ENCODE assay signal across 1 cellular context in genomic region chr15:92819312-92820232, GRCh38.
TF ChIP-seq lines count a peak whose summit lies in the region.

No MANE protein-coding gene starts in this region.

TF ChIP-seq in K562, 482 proteins besides CTCF, POLR2A, EP300 and RAD21 (continued from another document and continues in another):
- TF ChIP-seq FOXA3 (CRISPR knock-in tag; conservative IDR thresholded peaks at IDR 0.05 in 1 of 2, IDR thresholded peaks at IDR 0.05 in 1 of 2): no peak
- TF ChIP-seq, protein P1, sequence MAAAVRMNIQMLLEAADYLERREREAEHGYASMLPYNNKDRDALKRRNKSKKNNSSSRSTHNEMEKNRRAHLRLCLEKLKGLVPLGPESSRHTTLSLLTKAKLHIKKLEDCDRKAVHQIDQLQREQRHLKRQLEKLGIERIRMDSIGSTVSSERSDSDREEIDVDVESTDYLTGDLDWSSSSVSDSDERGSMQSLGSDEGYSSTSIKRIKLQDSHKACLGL (CRISPR knock-in tag; IDR thresholded peaks at IDR 0.05; ENCODE audit: borderline replicate concordance, poor library complexity, severe bottlenecking): no peak
- TF ChIP-seq HMGXB4 (CRISPR knock-in tag; IDR thresholded peaks at IDR 0.05): no peak
- no peak for TF ChIP-seq THRB (CRISPR knock-in tag; conservative IDR thresholded peaks at IDR 0.05)
- TF ChIP-seq CHD2 (IDR thresholded peaks at IDR 0.05; ENCODE audit: low read depth, low read length): no peak
- TF ChIP-seq ZNF717 (CRISPR knock-in tag; IDR thresholded peaks at IDR 0.05): no peak
- TF ChIP-seq KDM5B (IDR thresholded peaks at IDR 0.05; ENCODE audit: insufficient replicate concordance, low read depth, low read length): peak; percentile 0
- TF ChIP-seq NFXL1 (CRISPR knock-in tag; IDR thresholded peaks at IDR 0.05): no peak
- no peak for TF ChIP-seq MBD2 (IDR thresholded peaks at IDR 0.05; ENCODE audit: borderline replicate concordance, low read depth)
- no peak; the same call in 1 of the 2 replicates for TF ChIP-seq ZNF589 (CRISPR knock-in tag; IDR thresholded peaks at IDR 0.05; ENCODE audit: low read depth)
- no peak for TF ChIP-seq ZBTB5 (IDR thresholded peaks at IDR 0.05)
- no peak for TF ChIP-seq CEBPG (CRISPR knock-in tag; IDR thresholded peaks at IDR 0.05)
- TF ChIP-seq CEBPG (tag; conservative IDR thresholded peaks at IDR 0.05 in 1 of 2, IDR thresholded peaks at IDR 0.05 in 1 of 2): no peak
- TF ChIP-seq KAT2B (IDR thresholded peaks at IDR 0.05; ENCODE audit: low read depth, low read length): no peak
- no peak for TF ChIP-seq HMG20A (CRISPR knock-in tag; conservative IDR thresholded peaks at IDR 0.05)
- TF ChIP-seq ZNF280A (IDR thresholded peaks at IDR 0.05; ENCODE audit: low read depth, partially characterized antibody): no peak
- no peak for TF ChIP-seq ZNF41 (CRISPR knock-in tag; conservative IDR thresholded peaks at IDR 0.05)
- TF ChIP-seq VEZF1 (CRISPR knock-in tag; IDR thresholded peaks at IDR 0.05): no peak
- no peak; the same call in 1 of the 2 replicates for TF ChIP-seq ZNF79 (CRISPR knock-in tag; IDR thresholded peaks at IDR 0.05; ENCODE audit: low read depth)
- no peak for TF ChIP-seq JUNB (CRISPR knock-in tag; conservative IDR thresholded peaks at IDR 0.05)
- no peak for TF ChIP-seq FOXJ2 (tag; IDR thresholded peaks at IDR 0.05)
- TF ChIP-seq ZNF583 (CRISPR knock-in tag; IDR thresholded peaks at IDR 0.05): no peak
- TF ChIP-seq, protein P2, sequence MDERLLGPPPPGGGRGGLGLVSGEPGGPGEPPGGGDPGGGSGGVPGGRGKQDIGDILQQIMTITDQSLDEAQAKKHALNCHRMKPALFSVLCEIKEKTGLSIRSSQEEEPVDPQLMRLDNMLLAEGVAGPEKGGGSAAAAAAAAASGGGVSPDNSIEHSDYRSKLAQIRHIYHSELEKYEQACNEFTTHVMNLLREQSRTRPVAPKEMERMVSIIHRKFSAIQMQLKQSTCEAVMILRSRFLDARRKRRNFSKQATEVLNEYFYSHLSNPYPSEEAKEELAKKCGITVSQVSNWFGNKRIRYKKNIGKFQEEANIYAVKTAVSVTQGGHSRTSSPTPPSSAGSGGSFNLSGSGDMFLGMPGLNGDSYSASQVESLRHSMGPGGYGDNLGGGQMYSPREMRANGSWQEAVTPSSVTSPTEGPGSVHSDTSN (CRISPR knock-in tag; IDR thresholded peaks at IDR 0.05; ENCODE audit: low read depth): no peak
- TF ChIP-seq, protein P2 (tag; conservative IDR thresholded peaks at IDR 0.05; ENCODE audit: low read depth): peak; percentile 81
- TF ChIP-seq, protein P3, sequence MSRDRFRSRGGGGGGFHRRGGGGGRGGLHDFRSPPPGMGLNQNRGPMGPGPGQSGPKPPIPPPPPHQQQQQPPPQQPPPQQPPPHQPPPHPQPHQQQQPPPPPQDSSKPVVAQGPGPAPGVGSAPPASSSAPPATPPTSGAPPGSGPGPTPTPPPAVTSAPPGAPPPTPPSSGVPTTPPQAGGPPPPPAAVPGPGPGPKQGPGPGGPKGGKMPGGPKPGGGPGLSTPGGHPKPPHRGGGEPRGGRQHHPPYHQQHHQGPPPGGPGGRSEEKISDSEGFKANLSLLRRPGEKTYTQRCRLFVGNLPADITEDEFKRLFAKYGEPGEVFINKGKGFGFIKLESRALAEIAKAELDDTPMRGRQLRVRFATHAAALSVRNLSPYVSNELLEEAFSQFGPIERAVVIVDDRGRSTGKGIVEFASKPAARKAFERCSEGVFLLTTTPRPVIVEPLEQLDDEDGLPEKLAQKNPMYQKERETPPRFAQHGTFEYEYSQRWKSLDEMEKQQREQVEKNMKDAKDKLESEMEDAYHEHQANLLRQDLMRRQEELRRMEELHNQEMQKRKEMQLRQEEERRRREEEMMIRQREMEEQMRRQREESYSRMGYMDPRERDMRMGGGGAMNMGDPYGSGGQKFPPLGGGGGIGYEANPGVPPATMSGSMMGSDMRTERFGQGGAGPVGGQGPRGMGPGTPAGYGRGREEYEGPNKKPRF (IDR thresholded peaks at IDR 0.05; ENCODE audit: low read depth, low read length): no peak
- TF ChIP-seq, protein P4, sequence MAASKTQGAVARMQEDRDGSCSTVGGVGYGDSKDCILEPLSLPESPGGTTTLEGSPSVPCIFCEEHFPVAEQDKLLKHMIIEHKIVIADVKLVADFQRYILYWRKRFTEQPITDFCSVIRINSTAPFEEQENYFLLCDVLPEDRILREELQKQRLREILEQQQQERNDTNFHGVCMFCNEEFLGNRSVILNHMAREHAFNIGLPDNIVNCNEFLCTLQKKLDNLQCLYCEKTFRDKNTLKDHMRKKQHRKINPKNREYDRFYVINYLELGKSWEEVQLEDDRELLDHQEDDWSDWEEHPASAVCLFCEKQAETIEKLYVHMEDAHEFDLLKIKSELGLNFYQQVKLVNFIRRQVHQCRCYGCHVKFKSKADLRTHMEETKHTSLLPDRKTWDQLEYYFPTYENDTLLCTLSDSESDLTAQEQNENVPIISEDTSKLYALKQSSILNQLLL (CRISPR knock-in tag; IDR thresholded peaks at IDR 0.05; ENCODE audit: borderline replicate concordance): no peak
- TF ChIP-seq PHF21A (IDR thresholded peaks at IDR 0.05; ENCODE audit: borderline replicate concordance, low read depth): no peak
- no peak for TF ChIP-seq ZC3H4 (CRISPR knock-in tag; IDR thresholded peaks at IDR 0.05; ENCODE audit: borderline replicate concordance)
- no peak for TF ChIP-seq CBX1 (IDR thresholded peaks at IDR 0.05; ENCODE audit: low read depth)
- no peak for TF ChIP-seq MYNN (IDR thresholded peaks at IDR 0.05)
- TF ChIP-seq MYNN (CRISPR knock-in tag; IDR thresholded peaks at IDR 0.05): no peak
- TF ChIP-seq TEAD4 (IDR thresholded peaks at IDR 0.05; ENCODE audit: low read length): no peak; the same call in 1 of the 2 replicates
- TF ChIP-seq TEAD4 (CRISPR knock-in tag; IDR thresholded peaks at IDR 0.05; ENCODE audit: borderline replicate concordance): no peak
- no peak for TF ChIP-seq IRF9 (tag; IDR thresholded peaks at IDR 0.05)
- no peak for TF ChIP-seq ZZZ3 (IDR thresholded peaks at IDR 0.05)
- no peak for TF ChIP-seq HNRNPL (IDR thresholded peaks at IDR 0.05; ENCODE audit: low read depth, low read length)
- TF ChIP-seq CC2D1A (IDR thresholded peaks at IDR 0.05): no peak
- no peak for TF ChIP-seq PREB (CRISPR knock-in tag; IDR thresholded peaks at IDR 0.05)
- TF ChIP-seq DIDO1 (tag; IDR thresholded peaks at IDR 0.05; ENCODE audit: low read depth): no peak
- TF ChIP-seq GATA2 (CRISPR knock-in tag; IDR thresholded peaks at IDR 0.05): no peak
- TF ChIP-seq BRF1 (IDR thresholded peaks at IDR 0.05; ENCODE audit: borderline replicate concordance, extremely low read depth, insufficient read length): no peak
- no peak for TF ChIP-seq NFYB (IDR thresholded peaks at IDR 0.05; ENCODE audit: extremely low read depth, insufficient read length)
- TF ChIP-seq ZNF311 (CRISPR knock-in tag; IDR thresholded peaks at IDR 0.05): no peak
- no peak for TF ChIP-seq DACH1 (IDR thresholded peaks at IDR 0.05; ENCODE audit: partially characterized antibody)
- TF ChIP-seq HCFC1 (IDR thresholded peaks at IDR 0.05; ENCODE audit: low read depth, low read length): no peak
- TF ChIP-seq PCBP2 (IDR thresholded peaks at IDR 0.05; ENCODE audit: low read depth, low read length, poor library complexity, severe bottlenecking): no peak
- no peak for TF ChIP-seq RBBP5 (IDR thresholded peaks at IDR 0.05; ENCODE audit: borderline replicate concordance, insufficient read depth, low read length, poor library complexity, severe bottlenecking)
- no peak for TF ChIP-seq RAD51 (IDR thresholded peaks at IDR 0.05; ENCODE audit: borderline replicate concordance, low read depth)
- TF ChIP-seq ZFP30 (CRISPR knock-in tag; IDR thresholded peaks at IDR 0.05; ENCODE audit: borderline replicate concordance): no peak
- no peak for TF ChIP-seq SRSF7 (optimal IDR thresholded peaks at IDR 0.05; ENCODE audit: low read depth, low read length)
- no peak for TF ChIP-seq XRCC4 (IDR thresholded peaks at IDR 0.05; ENCODE audit: extremely low read depth, insufficient read depth, insufficient read length)
- no peak for TF ChIP-seq PPARD (CRISPR knock-in tag; IDR thresholded peaks at IDR 0.05)
- no peak for TF ChIP-seq SLC30A9 (CRISPR knock-in tag; IDR thresholded peaks at IDR 0.05)
- no peak for TF ChIP-seq NCOA6 (IDR thresholded peaks at IDR 0.05)
- TF ChIP-seq GATAD2B (IDR thresholded peaks at IDR 0.05; ENCODE audit: borderline replicate concordance): no peak
- TF ChIP-seq TAF7 (tag; IDR thresholded peaks at IDR 0.05): no peak
